ENCODE assay signal across 8 cellular contexts in the genomic region with DNA sequence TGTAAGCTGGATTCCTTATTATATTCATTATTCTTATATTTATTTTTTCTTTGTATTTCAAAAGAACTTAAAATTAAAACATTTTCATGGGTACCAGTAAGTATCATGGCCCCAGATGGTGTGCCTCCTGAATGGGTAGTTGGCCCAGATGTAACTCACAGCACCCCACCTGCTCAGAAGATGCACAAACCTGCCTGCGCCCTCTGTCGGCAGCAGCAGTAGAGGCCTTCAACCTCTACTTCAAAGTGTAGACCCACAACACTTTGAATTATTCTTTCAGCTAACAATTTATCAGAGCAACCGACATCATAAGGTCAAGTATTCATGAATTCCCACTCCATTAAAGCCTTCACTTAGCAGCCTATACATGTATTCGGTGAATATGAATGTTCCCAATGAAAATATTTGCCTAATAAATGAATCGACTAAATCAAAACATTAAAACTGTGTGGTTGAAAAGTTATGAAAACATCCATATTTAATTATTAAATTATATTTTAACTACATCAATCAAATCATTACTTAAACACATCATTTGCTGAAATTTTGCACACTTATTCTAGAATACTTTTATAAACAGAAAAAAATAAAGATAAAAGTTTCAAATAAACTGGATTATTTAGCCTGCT. TPM values are rescaled to one million over a fixed set of nuclear protein-coding genes. Genes with fewer than 3 reads are reported as not detected.
DNase-seq lines count a peak whose midpoint lies in the region; ATAC-seq and TF ChIP-seq lines count a peak whose summit lies in the region.

No MANE protein-coding gene starts in this region.

- no peak overlapping the region for H3K27ac ChIP-seq in CD8-positive, alpha-beta T cell (ENCODE audit: low read depth, low read length)
- H3K27ac ChIP-seq in SU-DHL-6 (ENCODE audit: low read depth, low read length) (no peak overlapping the region), left ventricle myocardium inferior (replicated peaks) (no peak overlapping the region)

- H3K9ac ChIP-seq in SU-DHL-6 (ENCODE audit: low read length): no peak overlapping the region

- peaks cover 2% of the 10 kb centered on the region for H3K27me3 Mint-ChIP-seq in CD8-positive, alpha-beta T cell (ENCODE audit: low read depth)

- H3K4me1 ChIP-seq in CD8-positive, alpha-beta T cell (ENCODE audit: insufficient read depth, low read length): no peaks in the 10 kb centered on the region
- no peaks in the 10 kb centered on the region for H3K4me1 ChIP-seq in left ventricle myocardium inferior

- no peaks in the 10 kb centered on the region for H3K4me1 Mint-ChIP-seq in CD8-positive, alpha-beta T cell (ENCODE audit: low read depth)

- intact Hi-C loops in CD8-positive, alpha-beta T cell (cut with DNase I, micrococcal nuclease): loop anchor here (1.0 to 5.0 kb wide), 4 partner anchors 114 to 845 kb away; partner anchors contain the start of gene DUSP23 (in 1 of the 2)
- intact Hi-C loops in left ventricle myocardium inferior (cut with micrococcal nuclease): loop anchor here (5.0 kb wide), 2 partner anchors 59 to 209 kb away; partner anchors contain the start of gene IGSF9

- CTCF ChIA-PET in CD8-positive, alpha-beta T cell (lab: Charles Lee): interaction anchor here (0.6 to 7.6 kb wide), 38 partner anchors 8 to 873 kb away, joined by 3 to 85 read pairs (median 6); partner anchors contain the start of genes IGSF9, PIGM, SLAMF9 and TAGLN2

- POLR2A ChIA-PET in CD8-positive, alpha-beta T cell (lab: Charles Lee): no interaction called here

- TF ChIP-seq CTCF in CD8-positive, alpha-beta T cell (IDR thresholded peaks at IDR 0.05): peak; percentile 90
- TF ChIP-seq CTCF in SU-DHL-6 (IDR thresholded peaks at IDR 0.05; ENCODE audit: insufficient read depth, low read length, poor library complexity, severe bottlenecking) (peak; percentile 79), left ventricle myocardium inferior (IDR thresholded peaks at IDR 0.05; ENCODE audit: borderline replicate concordance) (peak; percentile 87)

- no peaks in the 10 kb centered on the region for H3K36me3 ChIP-seq in CD8-positive, alpha-beta T cell (ENCODE audit: insufficient read depth, low read length)
- no peaks in the 10 kb centered on the region for H3K36me3 ChIP-seq in SU-DHL-6 (ENCODE audit: low read length)
- no peaks in the 10 kb centered on the region for H3K36me3 ChIP-seq in left ventricle myocardium inferior

- H3K27ac Mint-ChIP-seq in CD8-positive, alpha-beta T cell: no peak overlapping the region

- ATAC-seq in CD8-positive, alpha-beta T cell: peak; percentile 95
- ATAC-seq in GM21390 (IDR thresholded peaks at IDR 0.05; ENCODE audit: unreplicated experiment) (peak; percentile 76), GM18861 (IDR thresholded peaks at IDR 0.05; ENCODE audit: unreplicated experiment) (no peak)

- H3K9me3 Mint-ChIP-seq in CD8-positive, alpha-beta T cell: no peaks in the 10 kb centered on the region

- no peaks in the 10 kb centered on the region for H3K36me3 Mint-ChIP-seq in CD8-positive, alpha-beta T cell

- H3K9me2 ChIP-seq in SU-DHL-6 (replicated peaks; ENCODE audit: insufficient read depth, low read length): no peaks in the 10 kb centered on the region

- H3K9me3 ChIP-seq in CD8-positive, alpha-beta T cell (ENCODE audit: low read length): no peaks in the 10 kb centered on the region
- H3K9me3 ChIP-seq in SU-DHL-6 (ENCODE audit: insufficient read depth, low read length) (no peaks in the 10 kb centered on the region), left ventricle myocardium inferior (replicated peaks) (no peaks in the 10 kb centered on the region)

- H3F3A ChIP-seq in SU-DHL-6 (ENCODE audit: insufficient read depth): no peaks in the 10 kb centered on the region

- H3K27me3 ChIP-seq in CD8-positive, alpha-beta T cell (ENCODE audit: insufficient read depth, low read length): no peaks in the 10 kb centered on the region
- H3K27me3 ChIP-seq in SU-DHL-6 (ENCODE audit: low read length) (no peaks in the 10 kb centered on the region), left ventricle myocardium inferior (ENCODE audit: low read depth) (no peaks in the 10 kb centered on the region)

- no peak overlapping the region for H3K4me3 ChIP-seq in CD8-positive, alpha-beta T cell (ENCODE audit: low read depth, low read length)
- H3K4me3 ChIP-seq in SU-DHL-6 (ENCODE audit: insufficient read depth, low read length, poor library complexity, severe bottlenecking) (no peak overlapping the region), left ventricle myocardium inferior (no peak overlapping the region)

- H3K79me2 ChIP-seq in SU-DHL-6 (ENCODE audit: insufficient read depth, low read length): no peaks in the 10 kb centered on the region

- DNase-seq in CD8-positive, alpha-beta T cell: peak; percentile 47 to 77 (median 73)
- DNase-seq in NCI-H1092 (lab: John Stamatoyannopoulos, UW): peak; percentile 55
- peak; percentile 78 for DNase-seq in activated naive CD4-positive, alpha-beta T cell treated with anti-CD3 and anti-CD28 coated beads, Interleukin-2, amount 50 U/mL, for 16 hours
- peak; percentile 65 for DNase-seq in left ventricle myocardium inferior
- DNase-seq in smooth muscle cell of the brain vasculature (ENCODE audit: low read depth, low spot score): peak; percentile 23

- H3K4me2 ChIP-seq in SU-DHL-6 (ENCODE audit: low read depth, low read length, poor library complexity, severe bottlenecking): no peak overlapping the region

- H4K20me1 ChIP-seq in SU-DHL-6 (ENCODE audit: low read depth, low read length): no peaks in the 10 kb centered on the region

- no peak overlapping the region for H3K4me3 Mint-ChIP-seq in CD8-positive, alpha-beta T cell

- H2AFZ ChIP-seq in SU-DHL-6 (ENCODE audit: low read depth, low read length, severe bottlenecking): no peak overlapping the region

RNA-seq across cellular contexts. Expression of gene PIGM, which starts 25.4 kb away (rescaled TPM):
- total RNA-seq in CD8-positive, alpha-beta T cell: 1 to 10 TPM; 1.4 to 1.6 TPM
- 2.5 TPM for total RNA-seq in left ventricle myocardium inferior

RNA-seq across cellular contexts. Expression of gene SLAMF9, which starts 52.4 kb away (rescaled TPM):
- not detected for total RNA-seq in CD8-positive, alpha-beta T cell
- not detected for total RNA-seq in left ventricle myocardium inferior

Comparison
In these comparisons a context has a peak if more than half of its experiments do, and no peak if none do; other contexts are left out.
1. DNase-seq: peak in every context shown above with its lines; median percentile 78 in activated naive CD4-positive, alpha-beta T cell treated with anti-CD3 and anti-CD28 coated beads, Interleukin-2, amount 50 U/mL, for 16 hours; 73 in CD8-positive, alpha-beta T cell; 65 in left ventricle myocardium inferior; 55 in NCI-H1092; 23 in smooth muscle cell of the brain vasculature.